In genomic region chr10:34292675-34293074, GRCh38 we compare ENCODE assay signal across 16 cellular contexts.
DNase-seq lines count a peak whose midpoint lies in the region; ATAC-seq, FAIRE-seq and TF ChIP-seq lines count a peak whose summit lies in the region.
"Had no signal": no experiment of that assay in that cellular context is flagged by ENCODE, and none has a peak within 500 bp of the region (broad histone marks: within the 10 kb centered on the region; RNA-seq: fewer than 3 reads in every experiment).

No MANE protein-coding gene starts in this region.

- H3K4me1 ChIP-seq in breast epithelium = no peaks in the 10 kb centered on the region
- no peaks in the 10 kb centered on the region for H3K4me1 ChIP-seq in mesendoderm (ENCODE audit: control insufficient read depth, low read depth, low read length)

- no peak overlapping the region for H3K4ac ChIP-seq in mesendoderm (ENCODE audit: low read depth, low read length)

- H4K5ac ChIP-seq in mesendoderm (ENCODE audit: low read length) = no peak overlapping the region

- TF ChIP-seq CTCF in fibroblast of villous mesenchyme (IDR thresholded peaks at IDR 0.05; ENCODE audit: insufficient read depth, low read depth, low read length) (no peak), breast epithelium (IDR thresholded peaks at IDR 0.05) (no peak)

- WGBS in mesendoderm (ENCODE audit: extremely low coverage, insufficient coverage, low lambda C conversion rate) = no CpG with 5 or more reads among the region's 2 CpGs

- DNase-seq in NCI-H2107 treated with DMSO at 0.1 percent for 48 hours (lab: John Stamatoyannopoulos, UW; ENCODE audit: unreplicated experiment) = peak; percentile 23
- DNase-seq in NCI-H2107 (lab: John Stamatoyannopoulos, UW) = no peak
- DNase-seq in HTR-8/SVneo (ENCODE audit: insufficient read length, low spot score) = no peak
- DNase-seq in NCI-H524 treated with DMSO at 0.1 percent for 48 hours (lab: John Stamatoyannopoulos, UW) = peak; percentile 12
- peak; percentile 49 for DNase-seq in fibroblast of villous mesenchyme (ENCODE audit: low read depth)
- DNase-seq in breast epithelium (ENCODE audit: low spot score in 2 of 2) = no peak
- DNase-seq in mesendoderm = no peak
- DNase-seq: COR-L47, GF-D8, NCI-H2081 treated with DMSO at 0.1 percent for 48 hours, SHP77, T-helper 2 cell had no signal

- H3K4me2 ChIP-seq in mesendoderm (ENCODE audit: low read length) = no peak overlapping the region
- H3K4me2 ChIP-seq: A549 had no signal

- no peaks in the 10 kb centered on the region for H3K79me2 ChIP-seq in mesendoderm (ENCODE audit: control insufficient read depth, insufficient read depth, low read length)

- intact Hi-C loops in breast epithelium (cut with DNase I; ENCODE audit: low total_unique reads) = no loop called here

- peak; percentile 23 for FAIRE-seq in HTR-8/SVneo (lab: Jason Lieb, UNC)
- FAIRE-seq: A549, RCC 7860 had no signal

- H3K4me3 ChIP-seq in fibroblast of villous mesenchyme (ENCODE audit: low read depth, low read length) (no peak overlapping the region), breast epithelium (no peak overlapping the region), mesendoderm (ENCODE audit: low read length) (no peak overlapping the region)
- H3K4me3 ChIP-seq: A549, HAP-1 had no signal

- no peak overlapping the region for H3K56ac ChIP-seq in mesendoderm (ENCODE audit: low read length)

- no peak overlapping the region for H3K18ac ChIP-seq in mesendoderm (ENCODE audit: low read length)

- no peaks in the 10 kb centered on the region for H3K9me3 ChIP-seq in breast epithelium
- H3K9me3 ChIP-seq: A549, HAP-1 had no signal

- H2AK5ac ChIP-seq in mesendoderm (ENCODE audit: low read length) = no peak overlapping the region

- H3K23ac ChIP-seq in mesendoderm (ENCODE audit: low read length) = no peak overlapping the region

- no peak overlapping the region for H4K8ac ChIP-seq in mesendoderm (ENCODE audit: low read depth, low read length)

- H3K36me3 ChIP-seq in breast epithelium (no peaks in the 10 kb centered on the region), mesendoderm (ENCODE audit: control insufficient read depth, insufficient read depth, low read length) (no peaks in the 10 kb centered on the region)
- H3K36me3 ChIP-seq: HAP-1 had no signal

- H2BK15ac ChIP-seq in mesendoderm (replicated peaks; ENCODE audit: low read depth) = no peak overlapping the region

- no peak for TF ChIP-seq POLR2A in breast epithelium (IDR thresholded peaks at IDR 0.05)

- H2BK5ac ChIP-seq in mesendoderm (ENCODE audit: low read length) = no peak overlapping the region

- no peak overlapping the region for H2BK120ac ChIP-seq in mesendoderm (ENCODE audit: low read depth, low read length)

- H3K79me1 ChIP-seq in mesendoderm (ENCODE audit: low read length) = no peaks in the 10 kb centered on the region

- H3K27ac ChIP-seq in breast epithelium (no peak overlapping the region), mesendoderm (ENCODE audit: low read depth, low read length) (no peak overlapping the region)
- H3K27ac ChIP-seq: A549 had no signal

- H3K27me3 ChIP-seq in breast epithelium (no peaks in the 10 kb centered on the region), mesendoderm (ENCODE audit: insufficient read depth, low read length, poor library complexity) (no peaks in the 10 kb centered on the region)

- ATAC-seq in HG02678 (IDR thresholded peaks at IDR 0.05; ENCODE audit: unreplicated experiment) = no peak
- ATAC-seq: A549 had no signal

- H3K9ac ChIP-seq in mesendoderm (ENCODE audit: low read length) = no peak overlapping the region

Comparison
In these comparisons a context has a peak if more than half of its experiments do, and no peak if none do; other contexts are left out.
1. DNase-seq: peak in NCI-H2107 treated with DMSO at 0.1 percent for 48 hours (single experiment), NCI-H524 treated with DMSO at 0.1 percent for 48 hours (single experiment) and fibroblast of villous mesenchyme (single experiment); none in NCI-H2107 (single experiment), HTR-8/SVneo (single experiment), breast epithelium (0 of 2) and mesendoderm (single experiment).